1 cellular context compared by ENCODE assay signal in the genomic region with DNA sequence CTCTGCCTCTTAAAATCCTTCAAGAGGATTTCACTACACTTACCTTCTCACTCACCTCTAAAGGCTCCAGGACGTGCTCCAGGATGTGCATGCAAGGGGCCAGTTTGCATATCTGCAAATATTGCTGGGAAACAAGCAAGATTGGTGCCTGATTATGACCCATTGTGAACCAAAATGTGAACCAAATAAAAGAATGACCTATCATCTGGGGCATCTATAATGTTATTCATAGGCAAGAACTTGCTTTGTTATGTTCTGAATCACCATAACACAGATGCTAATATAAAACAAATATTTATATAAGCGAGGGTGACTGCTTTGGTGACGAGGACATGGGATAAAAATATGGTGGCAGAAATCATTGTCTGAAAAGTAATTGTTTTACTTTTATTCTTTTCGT.
TF ChIP-seq lines count a peak whose summit lies in the region.

No MANE protein-coding gene starts in this region.

TF ChIP-seq in WTC11, 78 proteins besides CTCF, POLR2A, EP300 and RAD21 (continued from another document):
- TF ChIP-seq, protein P1, sequence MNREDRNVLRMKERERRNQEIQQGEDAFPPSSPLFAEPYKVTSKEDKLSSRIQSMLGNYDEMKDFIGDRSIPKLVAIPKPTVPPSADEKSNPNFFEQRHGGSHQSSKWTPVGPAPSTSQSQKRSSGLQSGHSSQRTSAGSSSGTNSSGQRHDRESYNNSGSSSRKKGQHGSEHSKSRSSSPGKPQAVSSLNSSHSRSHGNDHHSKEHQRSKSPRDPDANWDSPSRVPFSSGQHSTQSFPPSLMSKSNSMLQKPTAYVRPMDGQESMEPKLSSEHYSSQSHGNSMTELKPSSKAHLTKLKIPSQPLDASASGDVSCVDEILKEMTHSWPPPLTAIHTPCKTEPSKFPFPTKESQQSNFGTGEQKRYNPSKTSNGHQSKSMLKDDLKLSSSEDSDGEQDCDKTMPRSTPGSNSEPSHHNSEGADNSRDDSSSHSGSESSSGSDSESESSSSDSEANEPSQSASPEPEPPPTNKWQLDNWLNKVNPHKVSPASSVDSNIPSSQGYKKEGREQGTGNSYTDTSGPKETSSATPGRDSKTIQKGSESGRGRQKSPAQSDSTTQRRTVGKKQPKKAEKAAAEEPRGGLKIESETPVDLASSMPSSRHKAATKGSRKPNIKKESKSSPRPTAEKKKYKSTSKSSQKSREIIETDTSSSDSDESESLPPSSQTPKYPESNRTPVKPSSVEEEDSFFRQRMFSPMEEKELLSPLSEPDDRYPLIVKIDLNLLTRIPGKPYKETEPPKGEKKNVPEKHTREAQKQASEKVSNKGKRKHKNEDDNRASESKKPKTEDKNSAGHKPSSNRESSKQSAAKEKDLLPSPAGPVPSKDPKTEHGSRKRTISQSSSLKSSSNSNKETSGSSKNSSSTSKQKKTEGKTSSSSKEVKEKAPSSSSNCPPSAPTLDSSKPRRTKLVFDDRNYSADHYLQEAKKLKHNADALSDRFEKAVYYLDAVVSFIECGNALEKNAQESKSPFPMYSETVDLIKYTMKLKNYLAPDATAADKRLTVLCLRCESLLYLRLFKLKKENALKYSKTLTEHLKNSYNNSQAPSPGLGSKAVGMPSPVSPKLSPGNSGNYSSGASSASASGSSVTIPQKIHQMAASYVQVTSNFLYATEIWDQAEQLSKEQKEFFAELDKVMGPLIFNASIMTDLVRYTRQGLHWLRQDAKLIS (CRISPR knock-in tag; IDR thresholded peaks at IDR 0.05; ENCODE audit: borderline replicate concordance): no peak
- no peak for TF ChIP-seq TEAD1 (CRISPR knock-in tag; IDR thresholded peaks at IDR 0.05)
- TF ChIP-seq RORB (CRISPR knock-in tag; IDR thresholded peaks at IDR 0.05): no peak
- TF ChIP-seq ESRRA (CRISPR knock-in tag; IDR thresholded peaks at IDR 0.05; ENCODE audit: borderline replicate concordance): no peak
- TF ChIP-seq, protein P2, sequence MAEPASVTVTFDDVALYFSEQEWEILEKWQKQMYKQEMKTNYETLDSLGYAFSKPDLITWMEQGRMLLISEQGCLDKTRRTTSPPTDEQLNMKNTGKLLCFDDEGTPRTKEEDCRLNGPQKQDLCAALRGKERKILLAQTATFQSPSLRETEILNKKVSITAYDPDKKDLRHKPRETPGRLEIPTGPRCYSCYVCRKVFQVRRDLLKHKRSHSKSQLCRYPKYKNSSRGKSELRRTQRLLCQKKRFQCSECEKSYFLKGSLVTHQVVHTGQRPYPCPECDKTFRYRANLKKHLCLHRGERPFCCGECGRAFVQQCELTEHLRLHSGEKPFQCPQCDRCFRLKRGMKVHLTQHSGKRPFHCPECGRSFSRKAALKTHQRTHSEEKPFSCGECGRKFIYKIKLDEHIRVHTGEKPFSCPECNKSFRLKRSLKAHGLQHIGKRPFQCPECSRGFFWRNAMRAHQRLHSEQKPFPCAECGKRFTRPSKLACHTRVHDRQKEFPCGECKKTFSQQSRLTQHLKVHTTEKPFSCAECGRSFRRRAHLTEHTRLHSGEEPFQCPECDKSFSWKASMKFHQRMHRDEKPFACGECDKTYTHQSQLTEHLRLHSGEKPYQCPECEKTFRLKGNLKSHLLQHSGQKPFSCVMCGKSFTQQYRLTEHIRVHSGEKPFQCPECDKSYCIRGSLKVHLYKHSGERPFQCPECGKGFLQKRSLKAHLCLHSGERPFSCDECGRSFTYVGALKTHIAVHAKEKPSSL (CRISPR knock-in tag; conservative IDR thresholded peaks at IDR 0.05): no peak
- no peak for TF ChIP-seq OVOL2 (CRISPR knock-in tag; IDR thresholded peaks at IDR 0.05; ENCODE audit: borderline replicate concordance)
- TF ChIP-seq FOXJ3 (CRISPR knock-in tag; IDR thresholded peaks at IDR 0.05; ENCODE audit: borderline replicate concordance): no peak
- no peak for TF ChIP-seq ZNF121 (CRISPR knock-in tag; IDR thresholded peaks at IDR 0.05)
- TF ChIP-seq, protein P3, sequence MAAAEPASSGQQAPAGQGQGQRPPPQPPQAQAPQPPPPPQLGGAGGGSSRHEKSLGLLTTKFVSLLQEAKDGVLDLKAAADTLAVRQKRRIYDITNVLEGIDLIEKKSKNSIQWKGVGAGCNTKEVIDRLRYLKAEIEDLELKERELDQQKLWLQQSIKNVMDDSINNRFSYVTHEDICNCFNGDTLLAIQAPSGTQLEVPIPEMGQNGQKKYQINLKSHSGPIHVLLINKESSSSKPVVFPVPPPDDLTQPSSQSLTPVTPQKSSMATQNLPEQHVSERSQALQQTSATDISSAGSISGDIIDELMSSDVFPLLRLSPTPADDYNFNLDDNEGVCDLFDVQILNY (CRISPR knock-in tag; IDR thresholded peaks at IDR 0.05): no peak
- no peak for TF ChIP-seq ZNF317 (CRISPR knock-in tag; IDR thresholded peaks at IDR 0.05; ENCODE audit: borderline replicate concordance, low read depth)
- no peak for TF ChIP-seq CREB1 (CRISPR knock-in tag; IDR thresholded peaks at IDR 0.05)
- TF ChIP-seq, protein P4, sequence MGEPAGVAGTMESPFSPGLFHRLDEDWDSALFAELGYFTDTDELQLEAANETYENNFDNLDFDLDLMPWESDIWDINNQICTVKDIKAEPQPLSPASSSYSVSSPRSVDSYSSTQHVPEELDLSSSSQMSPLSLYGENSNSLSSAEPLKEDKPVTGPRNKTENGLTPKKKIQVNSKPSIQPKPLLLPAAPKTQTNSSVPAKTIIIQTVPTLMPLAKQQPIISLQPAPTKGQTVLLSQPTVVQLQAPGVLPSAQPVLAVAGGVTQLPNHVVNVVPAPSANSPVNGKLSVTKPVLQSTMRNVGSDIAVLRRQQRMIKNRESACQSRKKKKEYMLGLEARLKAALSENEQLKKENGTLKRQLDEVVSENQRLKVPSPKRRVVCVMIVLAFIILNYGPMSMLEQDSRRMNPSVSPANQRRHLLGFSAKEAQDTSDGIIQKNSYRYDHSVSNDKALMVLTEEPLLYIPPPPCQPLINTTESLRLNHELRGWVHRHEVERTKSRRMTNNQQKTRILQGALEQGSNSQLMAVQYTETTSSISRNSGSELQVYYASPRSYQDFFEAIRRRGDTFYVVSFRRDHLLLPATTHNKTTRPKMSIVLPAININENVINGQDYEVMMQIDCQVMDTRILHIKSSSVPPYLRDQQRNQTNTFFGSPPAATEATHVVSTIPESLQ (CRISPR knock-in tag; IDR thresholded peaks at IDR 0.05): no peak
TF ChIP-seq in WTC11: peak in this region for 0.
